In genomic region chr11:69297926-69298777, GRCh38 we compare ENCODE assay signal across 8 cellular contexts. TPM values are rescaled to one million over a fixed set of nuclear protein-coding genes. Genes with fewer than 3 reads are reported as not detected.
A peak's percentile ranks its signal among the peaks of the same experiment; 100 is the strongest.
DNase-seq lines count a peak whose midpoint lies in the region; ATAC-seq and TF ChIP-seq lines count a peak whose summit lies in the region.

No MANE protein-coding gene starts in this region.

- TF ChIP-seq CTCF in mesothelial cell of epicardium (IDR thresholded peaks at IDR 0.05; ENCODE audit: unreplicated experiment) (no peak), vagina (IDR thresholded peaks at IDR 0.05) (no peak)

- H3K27ac Mint-ChIP-seq in T-helper 1 cell treated with Interleukin-12 subunit alpha and Interleukin-12 subunit beta and Interleukin-4 antibody, amounts not matched to agents 30 μg/mL and 1 μg/mL, for 36 hours = peak overlapping the region; percentile 91
- H3K27ac Mint-ChIP-seq in mesothelial cell of epicardium = peak overlapping the region; percentile 95

- peak overlapping the region; percentile 24 for H3K4me3 ChIP-seq in effector memory CD4-positive, alpha-beta T cell (ENCODE audit: insufficient read depth, low read depth, low read length, poor library complexity, severe bottlenecking)
- peak overlapping the region; percentile 10 to 32 for H3K4me3 ChIP-seq in vagina

- TF ChIP-seq POLR2A in vagina (IDR thresholded peaks at IDR 0.05) = no peak

- no peaks in the 10 kb centered on the region for H3K9me3 ChIP-seq in effector memory CD4-positive, alpha-beta T cell (ENCODE audit: control insufficient read depth, low read length)
- no peaks in the 10 kb centered on the region for H3K9me3 ChIP-seq in vagina

- peak overlapping the region; percentile 75 for H3K4me3 Mint-ChIP-seq in T-helper 1 cell treated with Interleukin-12 subunit alpha and Interleukin-12 subunit beta and Interleukin-4 antibody, amounts not matched to agents 30 μg/mL and 1 μg/mL, for 36 hours
- no peak overlapping the region for H3K4me3 Mint-ChIP-seq in mesothelial cell of epicardium

- intact Hi-C loops in vagina (cut with DNase I) = loop anchor here (5.0 kb wide), 1 partner anchor 344 kb away; the partner anchor contains the start of gene CCND1

- peak; percentile 55 for ATAC-seq in GM19452 (IDR thresholded peaks at IDR 0.05; ENCODE audit: unreplicated experiment)

- no peaks in the 10 kb centered on the region for H3K27me3 ChIP-seq in effector memory CD4-positive, alpha-beta T cell (replicated peaks; ENCODE audit: control insufficient read depth, insufficient read depth, low read length, poor library complexity, severe bottlenecking)
- no peaks in the 10 kb centered on the region for H3K27me3 ChIP-seq in vagina

- no peaks in the 10 kb centered on the region for H3K36me3 Mint-ChIP-seq in T-helper 1 cell treated with Interleukin-12 subunit alpha and Interleukin-12 subunit beta and Interleukin-4 antibody, amounts not matched to agents 30 μg/mL and 1 μg/mL, for 36 hours (ENCODE audit: low read depth)
- H3K36me3 Mint-ChIP-seq in mesothelial cell of epicardium = no peaks in the 10 kb centered on the region

- H3K4me1 ChIP-seq in effector memory CD4-positive, alpha-beta T cell (ENCODE audit: control insufficient read depth, insufficient read depth, low read length, poor library complexity, severe bottlenecking) = peaks cover 34% of the 10 kb centered on the region
- peaks cover 66% of the 10 kb centered on the region for H3K4me1 ChIP-seq in vagina

- H3K27ac ChIP-seq in effector memory CD4-positive, alpha-beta T cell (ENCODE audit: insufficient read depth, low read length, poor library complexity, severe bottlenecking) = peak overlapping the region; percentile 59
- H3K27ac ChIP-seq in vagina = peak overlapping the region; percentile 21

- no peaks in the 10 kb centered on the region for H3K36me3 ChIP-seq in effector memory CD4-positive, alpha-beta T cell (ENCODE audit: control insufficient read depth, insufficient read depth, low read length)
- no peaks in the 10 kb centered on the region for H3K36me3 ChIP-seq in vagina

- H3K27me3 Mint-ChIP-seq in T-helper 1 cell treated with Interleukin-12 subunit alpha and Interleukin-12 subunit beta and Interleukin-4 antibody, amounts not matched to agents 30 μg/mL and 1 μg/mL, for 36 hours (ENCODE audit: low read depth) = peaks cover 3% of the 10 kb centered on the region
- no peaks in the 10 kb centered on the region for H3K27me3 Mint-ChIP-seq in mesothelial cell of epicardium (ENCODE audit: low read depth)

- DNase-seq in COLO829 (ENCODE audit: low spot score) (peak; percentile 78), HPDE6-E6E7 (ENCODE audit: extremely low spot score) (peak; percentile 64), mesothelial cell of epicardium (ENCODE audit: low spot score in 2 of 2, unreplicated experiment in 2 of 2) (no peak), vagina (ENCODE audit: extremely low spot score in 2 of 2) (no peak), NCI-H1436 treated with DMSO at 0.1 percent for 48 hours (lab: John Stamatoyannopoulos, UW) (no peak)
- peak in 2 of 3 donors; percentile 7 to 47 for DNase-seq in effector memory CD4-positive, alpha-beta T cell

- no peaks in the 10 kb centered on the region for H3K9me3 Mint-ChIP-seq in T-helper 1 cell treated with Interleukin-12 subunit alpha and Interleukin-12 subunit beta and Interleukin-4 antibody, amounts not matched to agents 30 μg/mL and 1 μg/mL, for 36 hours
- H3K9me3 Mint-ChIP-seq in mesothelial cell of epicardium = no peaks in the 10 kb centered on the region

- peaks cover 38% of the 10 kb centered on the region for H3K4me1 Mint-ChIP-seq in T-helper 1 cell treated with Interleukin-12 subunit alpha and Interleukin-12 subunit beta and Interleukin-4 antibody, amounts not matched to agents 30 μg/mL and 1 μg/mL, for 36 hours (ENCODE audit: low read depth)
- peaks cover 19% of the 10 kb centered on the region for H3K4me1 Mint-ChIP-seq in mesothelial cell of epicardium

RNA-seq across cellular contexts. Expression of gene MYEOV, which starts 4.2 kb away (rescaled TPM):
- total RNA-seq in mesothelial cell of epicardium (1.9 to 2.6 TPM (median 2.1 TPM) in 3 replicates), vagina (13.3 TPM)

Comparison
In these comparisons a context has a peak if more than half of its experiments do, and no peak if none do; other contexts are left out.
1. DNase-seq: peak in COLO829 (single experiment), HPDE6-E6E7 (single experiment) and effector memory CD4-positive, alpha-beta T cell (2 of 3); none in mesothelial cell of epicardium (0 of 2), vagina (0 of 2) and NCI-H1436 treated with DMSO at 0.1 percent for 48 hours (single experiment).